ENCODE assay signal across 24 cellular contexts in the genomic region with DNA sequence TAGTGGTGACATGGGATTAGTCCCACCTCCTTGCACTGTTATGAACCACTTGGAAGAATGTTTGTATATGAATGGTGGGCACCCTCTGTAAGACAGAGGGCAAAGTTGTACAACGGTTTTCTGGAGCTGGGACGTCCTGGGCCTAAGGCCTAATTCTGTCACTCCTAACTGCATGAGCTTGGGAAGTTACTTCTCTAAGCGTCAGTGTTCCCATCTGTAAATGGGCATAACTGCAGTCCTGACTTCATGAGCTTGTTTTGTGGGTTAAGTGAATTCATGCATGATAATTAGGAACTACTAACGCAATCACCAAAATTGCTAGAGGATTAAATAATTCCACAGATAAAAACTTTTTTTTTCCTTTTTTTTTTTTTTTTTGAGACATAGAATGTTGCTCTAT. TPM values are rescaled to one million over a fixed set of nuclear protein-coding genes. Genes with fewer than 3 reads are reported as not detected.
DNase-seq lines count a peak whose midpoint lies in the region; ATAC-seq, FAIRE-seq and TF ChIP-seq lines count a peak whose summit lies in the region.
"Had no signal": no experiment of that assay in that cellular context is flagged by ENCODE, and none has a peak within 500 bp of the region (broad histone marks: within the 10 kb centered on the region; RNA-seq: fewer than 3 reads in every experiment).

No MANE protein-coding gene starts in this region.

- H3K79me2 ChIP-seq in HepG2 (ENCODE audit: insufficient read depth, low read length): peaks cover 33% of the 10 kb centered on the region
- no peaks in the 10 kb centered on the region for H3K79me2 ChIP-seq in K562 (ENCODE audit: control insufficient read depth, insufficient read depth, low read length)
- H3K79me2 ChIP-seq in mesendoderm (ENCODE audit: control insufficient read depth, insufficient read depth, low read length): peaks cover 55% of the 10 kb centered on the region

- no peak overlapping the region for H2BK15ac ChIP-seq in mesendoderm (replicated peaks; ENCODE audit: low read depth)

- H2AK5ac ChIP-seq in mesendoderm (ENCODE audit: low read length): no peak overlapping the region

- no peak overlapping the region for H3K27ac Mint-ChIP-seq in type B pancreatic cell
- no peak overlapping the region for H3K27ac Mint-ChIP-seq in natural killer cell treated with Interleukin-12 subunit alpha and Interleukin-12 subunit beta and Interleukin-15 and Interleukin-18, amount 100 ng/mL, for 72 hours
- H3K27ac Mint-ChIP-seq: stimulated activated effector memory CD8-positive, alpha-beta T cell treated with anti-CD3 and anti-CD28 coated beads, Interleukin-12 subunit alpha, Interleukin-12 subunit beta, amount 100 ng/mL, for 72 hours had no signal

- no peak overlapping the region for H2BK5ac ChIP-seq in mesendoderm (ENCODE audit: low read length)

- ATAC-seq in HepG2: no peak
- no peak for ATAC-seq in right lobe of liver
- ATAC-seq in K562: no peak
- ATAC-seq in GM21360 (IDR thresholded peaks at IDR 0.05; ENCODE audit: unreplicated experiment): no peak
- no peak for ATAC-seq in natural killer cell treated with Interleukin-12 subunit alpha and Interleukin-12 subunit beta and Interleukin-15 and Interleukin-18, amount 100 ng/mL, for 72 hours
- ATAC-seq: left colon; natural killer cell; stimulated activated effector memory CD8-positive, alpha-beta T cell treated with anti-CD3 and anti-CD28 coated beads, Interleukin-12 subunit alpha, Interleukin-12 subunit beta, amount 100 ng/mL, for 72 hours had no signal

- H3K4me3 ChIP-seq in HepG2 (replicated peaks in 1 of 3; ENCODE audit: insufficient read depth in 1 of 3, low read depth in 2 of 3, low read length in 3 of 3) (no peak overlapping the region), right lobe of liver (no peak overlapping the region), K562 (no peak overlapping the region), mesendoderm (ENCODE audit: low read length) (no peak overlapping the region), Peyer's patch (no peak overlapping the region)
- H3K4me3 ChIP-seq: BLaER1 had no signal

- H3K9me3 ChIP-seq in HepG2 (ENCODE audit: low read length): no peaks in the 10 kb centered on the region
- no peaks in the 10 kb centered on the region for H3K9me3 ChIP-seq in right lobe of liver
- no peaks in the 10 kb centered on the region for H3K9me3 ChIP-seq in K562 (replicated peaks; ENCODE audit: control insufficient read depth, insufficient read depth, low read depth, low read length)
- H3K9me3 ChIP-seq in Peyer's patch: no peaks in the 10 kb centered on the region
- H3K9me3 ChIP-seq: BLaER1, prostate gland, uterus had no signal

- peaks cover 4% of the 10 kb centered on the region for H3K9me3 Mint-ChIP-seq in type B pancreatic cell
- H3K9me3 Mint-ChIP-seq in natural killer cell treated with Interleukin-12 subunit alpha and Interleukin-12 subunit beta and Interleukin-15 and Interleukin-18, amount 100 ng/mL, for 72 hours: no peaks in the 10 kb centered on the region
- H3K9me3 Mint-ChIP-seq: natural killer cell; stimulated activated effector memory CD8-positive, alpha-beta T cell treated with anti-CD3 and anti-CD28 coated beads, Interleukin-12 subunit alpha, Interleukin-12 subunit beta, amount 100 ng/mL, for 72 hours had no signal

- H3K27me3 ChIP-seq in HepG2 (ENCODE audit: control insufficient read depth in 1 of 2, insufficient read depth in 2 of 2, low read length in 2 of 2) (no peaks in the 10 kb centered on the region; a peak in 1 of 5 replicates), right lobe of liver (no peaks in the 10 kb centered on the region), K562 (ENCODE audit: control insufficient read depth in 2 of 2, insufficient read depth in 2 of 2, low read length in 2 of 2) (peaks cover 64 to 70% of the 10 kb centered on the region in 2 experiments), mesendoderm (ENCODE audit: insufficient read depth, low read length, poor library complexity) (no peaks in the 10 kb centered on the region), Peyer's patch (no peaks in the 10 kb centered on the region)
- H3K27me3 ChIP-seq: uterus had no signal

- H3K9ac ChIP-seq in HepG2 (ENCODE audit: insufficient read depth, low read depth, low read length) (no peak overlapping the region), K562 (ENCODE audit: insufficient read depth in 1 of 2, low read depth in 2 of 2, low read length in 2 of 2) (no peak overlapping the region), mesendoderm (ENCODE audit: low read length) (no peak overlapping the region)
- H3K9ac ChIP-seq: BLaER1 had no signal

- H3K4me2 ChIP-seq in HepG2 (ENCODE audit: low read depth, low read length): no peak overlapping the region
- no peak overlapping the region for H3K4me2 ChIP-seq in K562 (ENCODE audit: insufficient read depth, low read length)
- H3K4me2 ChIP-seq in mesendoderm (ENCODE audit: low read length): no peak overlapping the region

- peak overlapping the region; percentile 98 for H3K4me3 Mint-ChIP-seq in type B pancreatic cell
- no peak overlapping the region for H3K4me3 Mint-ChIP-seq in natural killer cell treated with Interleukin-12 subunit alpha and Interleukin-12 subunit beta and Interleukin-15 and Interleukin-18, amount 100 ng/mL, for 72 hours

- in situ Hi-C loops in HepG2 (cut with HindIII; ENCODE audit: extremely low pct_ligation_motif_present, low pct_unique_long_range_greater_than_20kb) (no loop called here), K562 (cut with MboI) (no loop called here)

- H3K79me1 ChIP-seq in mesendoderm (ENCODE audit: low read length): peaks cover 32% of the 10 kb centered on the region

- no peak for DNase-seq in HepG2 (ENCODE audit: low spot score)
- no peak for DNase-seq in right lobe of liver
- no peak for DNase-seq in K562 (ENCODE audit: extremely low read depth in 1 of 4, low spot score in 3 of 4)
- no peak for DNase-seq in mesendoderm
- DNase-seq in type B pancreatic cell (ENCODE audit: extremely low spot score, unreplicated experiment): no peak
- DNase-seq in Peyer's patch: no peak
- no peak for DNase-seq in natural killer cell treated with Interleukin-12 subunit alpha and Interleukin-12 subunit beta and Interleukin-15 and Interleukin-18, amount 100 ng/mL, for 72 hours (ENCODE audit: low spot score)
- DNase-seq: ACHN; activated CD4-positive, alpha-beta T cell treated with anti-CD3 and anti-CD28 coated beads for 4 hours; activated naive CD4-positive, alpha-beta T cell treated with anti-CD3 and anti-CD28 coated beads, Interleukin-2, amount 50 U/mL, for 16 hours; DMS 273 treated with DMSO at 0.1 percent for 48 hours; MM.1S; natural killer cell; NCI-H1436 treated with DMSO at 0.1 percent for 48 hours; NCI-H526 treated with DMSO at 0.1 percent for 48 hours; stimulated activated CD4-positive, alpha-beta T cell treated with anti-CD3 and anti-CD28 coated beads, Interleukin-2, amount 100 ng/mL, for 24 hours; uterus had no signal

- H4K8ac ChIP-seq in mesendoderm (ENCODE audit: low read depth, low read length): no peak overlapping the region

- intact Hi-C loops in HepG2 (cut with micrococcal nuclease; ENCODE audit: unreplicated experiment): no loop called here
- intact Hi-C loops in right lobe of liver (cut with DNase I): no loop called here
- intact Hi-C loops in K562 (cut with micrococcal nuclease): no loop called here

- H3K27me3 Mint-ChIP-seq in type B pancreatic cell: no peaks in the 10 kb centered on the region
- H3K27me3 Mint-ChIP-seq in natural killer cell treated with Interleukin-12 subunit alpha and Interleukin-12 subunit beta and Interleukin-15 and Interleukin-18, amount 100 ng/mL, for 72 hours: peaks cover 7 to 8% of the 10 kb centered on the region in 2 donors

- FAIRE-seq in HepG2 (lab: Jason Lieb, UNC): no peak
- FAIRE-seq in K562 (lab: Jason Lieb, UNC): no peak
- FAIRE-seq: colon, H54 had no signal

- H3K4me1 Mint-ChIP-seq in type B pancreatic cell (ENCODE audit: unreplicated experiment): peaks cover 42% of the 10 kb centered on the region
- H3K4me1 Mint-ChIP-seq in natural killer cell treated with Interleukin-12 subunit alpha and Interleukin-12 subunit beta and Interleukin-15 and Interleukin-18, amount 100 ng/mL, for 72 hours (ENCODE audit: low read depth in 2 of 2): peaks cover 7 to 16% of the 10 kb centered on the region in 2 donors

- peaks cover 10% of the 10 kb centered on the region for H3K36me3 Mint-ChIP-seq in type B pancreatic cell
- H3K36me3 Mint-ChIP-seq in natural killer cell treated with Interleukin-12 subunit alpha and Interleukin-12 subunit beta and Interleukin-15 and Interleukin-18, amount 100 ng/mL, for 72 hours: no peaks in the 10 kb centered on the region
- H3K36me3 Mint-ChIP-seq: natural killer cell had no signal

- TF ChIP-seq EP300 in HepG2 (IDR thresholded peaks at IDR 0.05; ENCODE audit: low read depth in 2 of 2, low read length in 2 of 2) (no peak), HepG2 (CRISPR knock-in tag; IDR thresholded peaks at IDR 0.05; ENCODE audit: borderline replicate concordance) (no peak), K562 (IDR thresholded peaks at IDR 0.05; ENCODE audit: low read length) (no peak)

- TF ChIP-seq POLR2A in HepG2 (IDR thresholded peaks at IDR 0.05; ENCODE audit: insufficient read depth in 1 of 2, low read depth in 2 of 2, low read length in 2 of 2) (no peak; a peak in 1 of 4 replicates), right lobe of liver (IDR thresholded peaks at IDR 0.05) (no peak), K562 (conservative IDR thresholded peaks at IDR 0.05) (no peak), Peyer's patch (IDR thresholded peaks at IDR 0.05) (no peak)

- H3K36me3 ChIP-seq in HepG2 (replicated peaks in 1 of 2; ENCODE audit: control insufficient read depth in 1 of 2, insufficient read depth in 2 of 2, low read length in 2 of 2) (no peaks in the 10 kb centered on the region), right lobe of liver (no peaks in the 10 kb centered on the region), K562 (ENCODE audit: control insufficient read depth, insufficient read depth, low read length) (no peaks in the 10 kb centered on the region), mesendoderm (ENCODE audit: control insufficient read depth, insufficient read depth, low read length) (no peaks in the 10 kb centered on the region), Peyer's patch (no peaks in the 10 kb centered on the region)
- H3K36me3 ChIP-seq: BLaER1, prostate gland, uterus had no signal

- peak overlapping the region; percentile 87 for H3K23ac ChIP-seq in mesendoderm (ENCODE audit: low read length)

- TF ChIP-seq RAD21 in HepG2 (CRISPR knock-in tag; IDR thresholded peaks at IDR 0.05): no peak
- TF ChIP-seq RAD21 in K562 (CRISPR knock-in tag; conservative IDR thresholded peaks at IDR 0.05 in 1 of 2, IDR thresholded peaks at IDR 0.05 in 1 of 2): no peak

- H4K5ac ChIP-seq in mesendoderm (ENCODE audit: low read length): no peak overlapping the region

- no peak for TF ChIP-seq CTCF in HepG2 (CRISPR knock-in tag; IDR thresholded peaks at IDR 0.05)
- TF ChIP-seq CTCF in right lobe of liver (IDR thresholded peaks at IDR 0.05): no peak
- no peak for TF ChIP-seq CTCF in K562 (IDR thresholded peaks at IDR 0.05 in 2 of 3, conservative IDR thresholded peaks at IDR 0.05 in 1 of 3; ENCODE audit: insufficient read depth in 2 of 3, low read depth in 1 of 3, low read length in 3 of 3)
- TF ChIP-seq CTCF in type B pancreatic cell (conservative IDR thresholded peaks at IDR 0.05): no peak
- TF ChIP-seq CTCF in Peyer's patch (IDR thresholded peaks at IDR 0.05): no peak

- H2AFZ ChIP-seq in HepG2 (ENCODE audit: low read length) (no peak overlapping the region), K562 (ENCODE audit: low read depth, low read length) (no peak overlapping the region)

- no peak overlapping the region for H3K4ac ChIP-seq in mesendoderm (ENCODE audit: low read depth, low read length)

- no peak overlapping the region for H3K18ac ChIP-seq in mesendoderm (ENCODE audit: low read length)

- peaks cover 66% of the 10 kb centered on the region for H3K4me1 ChIP-seq in HepG2 (ENCODE audit: insufficient read depth, low read length)
- peaks cover 3 to 32% (median 14%) of the 10 kb centered on the region in 4 donors for H3K4me1 ChIP-seq in right lobe of liver
- H3K4me1 ChIP-seq in K562 (replicated peaks in 1 of 2; ENCODE audit: control insufficient read depth in 2 of 2, insufficient read depth in 2 of 2, low read length in 2 of 2): peaks cover 0 to 21% of the 10 kb centered on the region in 2 experiments; a peak in 3 of 5 replicates
- peaks cover 2% of the 10 kb centered on the region for H3K4me1 ChIP-seq in mesendoderm (ENCODE audit: control insufficient read depth, low read depth, low read length)
- peaks cover 0 to 13% (median 3%) of the 10 kb centered on the region in 4 donors for H3K4me1 ChIP-seq in Peyer's patch

- H3K56ac ChIP-seq in mesendoderm (ENCODE audit: low read length): no peak overlapping the region

- no peak overlapping the region for H2BK120ac ChIP-seq in mesendoderm (ENCODE audit: low read depth, low read length)

- BruUV-seq in HepG2 (replicated peaks; lab: Mats Ljungman, UMichigan) (no TSS peak), K562 (replicated peaks; lab: Mats Ljungman, UMichigan) (no TSS peak)

- H3K27ac ChIP-seq in HepG2 (ENCODE audit: extremely low read length, insufficient read depth, low read length) (no peak overlapping the region), right lobe of liver (no peak overlapping the region), K562 (ENCODE audit: extremely low read depth, low read depth, low read length) (no peak overlapping the region), mesendoderm (ENCODE audit: low read depth, low read length) (no peak overlapping the region), Peyer's patch (no peak overlapping the region)
- H3K27ac ChIP-seq: BLaER1 had no signal

- peaks cover 5% of the 10 kb centered on the region for H3K9me1 ChIP-seq in K562 (ENCODE audit: control insufficient read depth, insufficient read depth, low read length)

- CTCF ChIA-PET in HepG2 (lab: Yijun Ruan, JAX; ENCODE audit: low intra/inter-chr PET ratio, low total read pairs) (no interaction called here), K562 (lab: Yijun Ruan, JAX; ENCODE audit: low intra/inter-chr PET ratio) (no interaction called here)

- POLR2A ChIA-PET in HepG2 (lab: Yijun Ruan, JAX) (interaction anchor here (1.2 to 1.8 kb wide), 2 partner anchors 10 to 40 kb away, joined by 3 to 5 read pairs; no protein-coding TSS in a partner anchor), K562 (lab: Yijun Ruan, JAX) (interaction anchor here (0.9 kb wide), 1 partner anchor 12 kb away, joined by 3 read pairs; no protein-coding TSS in a partner anchor)

- H4K20me1 ChIP-seq in HepG2 (ENCODE audit: insufficient read depth, low read length) (peaks cover 17% of the 10 kb centered on the region; the same call in 1 of the 2 replicates), K562 (replicated peaks; ENCODE audit: control insufficient read depth, insufficient read depth, low read length) (peaks cover 5% of the 10 kb centered on the region)

- 94% methylated on average over 4 of the region's 4 CpGs for WGBS in HepG2 (ENCODE audit: low lambda C conversion rate)
- 84% methylated on average over 4 of the region's 4 CpGs for WGBS in right lobe of liver (ENCODE audit: insufficient coverage, low coverage, low lambda C conversion rate, missing lambda C conversion rate)
- 13% methylated on average over 4 of the region's 4 CpGs for WGBS in K562 (ENCODE audit: insufficient coverage, low coverage, missing lambda C conversion rate)
- WGBS in mesendoderm (ENCODE audit: extremely low coverage, insufficient coverage, low lambda C conversion rate): no CpG with 5 or more reads among the region's 4 CpGs

RNA-seq across cellular contexts. Expression of gene TBC1D16, which starts 1.8 kb away (rescaled TPM):
- total RNA-seq in HepG2 (2016; rRNA removed; fragmentation: Illumina TruSeq; extraction: Trizol) (24.7 and 24.9 TPM in 2 replicates), right lobe of liver (10 to 100 TPM in 4 of 6 experiments, 1 to 10 TPM in 2; 5.8 to 21.0 (median 14.4) TPM), K562 (2014; rRNA removed) (0.45 TPM in 1 of 2 replicates, not detected in the other), K562 (2014; rRNA removed; fragmentation: Illumina TruSeq; extraction: Trizol) (0.04 TPM in 1 of 2 replicates, not detected in the other), K562 (2015; rRNA removed; fragmentation: Illumina TruSeq; extraction: Trizol) (0.04 TPM in 2 replicates), K562 (2021) (0.20 TPM in 2 replicates), type B pancreatic cell (ENCODE audit: low replicate concordance) (35.5 and 71.9 TPM in 2 replicates), Peyer's patch (10 to 100 TPM; 11.9 to 29.7 (median 22.2) TPM)
- 4.0 and 5.5 TPM in 2 replicates for total RNA-seq in HepG2 (2016; cell fraction: cytosol; rRNA removed; fragmentation: Illumina TruSeq; extraction: Trizol; ENCODE audit: low read depth)
- total RNA-seq in HepG2 (2016; cell fraction: insoluble cytoplasmic fraction; rRNA removed; fragmentation: Illumina TruSeq; extraction: Trizol): 22.2 and 25.3 TPM in 2 replicates
- 15.6 and 15.7 TPM in 2 replicates for total RNA-seq in HepG2 (2016; cell fraction: membrane; rRNA removed; fragmentation: Illumina TruSeq; extraction: Trizol)
- total RNA-seq in HepG2 (2016; cell fraction: nucleus; rRNA removed; fragmentation: Illumina TruSeq; extraction: Trizol): 18.9 and 20.0 TPM in 2 replicates
- polyA plus RNA-seq in HepG2 (2011; rRNA removed) (14.9 and 18.6 TPM in 2 replicates), K562 (2011; rRNA removed) (0.08 and 0.10 TPM in 2 replicates), K562 (2014; fragmentation: Illumina TruSeq; extraction: Trizol) (0.01 and 0.11 TPM in 2 replicates), K562 (2014; fragmentation: Nextera tagmentation; extraction: Ambion mirVana) (under 1 TPM; 0.01 TPM), K562 (2014; rRNA removed) (0.01 and 0.03 TPM in 2 replicates)
- 10.0 and 12.5 TPM in 2 replicates for polyA plus RNA-seq in HepG2 (2011; cell fraction: cytosol; rRNA removed)
- polyA plus RNA-seq in HepG2 (2011; cell fraction: nucleus; rRNA removed): 35.5 and 43.5 TPM in 2 replicates
- 20.5 and 25.8 TPM in 2 replicates for polyA plus RNA-seq in HepG2 (2012)
- polyA plus RNA-seq in HepG2 (2016; cell fraction: cytosol; fragmentation: Illumina TruSeq; extraction: Trizol; ENCODE audit: low read depth): 3.1 and 3.8 TPM in 2 replicates
- 10.7 and 16.1 TPM in 2 replicates for polyA plus RNA-seq in HepG2 (2016; cell fraction: insoluble cytoplasmic fraction; fragmentation: Illumina TruSeq; extraction: Trizol; ENCODE audit: low read depth)
- 8.3 and 8.6 TPM in 2 replicates for polyA plus RNA-seq in HepG2 (2016; cell fraction: membrane; fragmentation: Illumina TruSeq; extraction: Trizol; ENCODE audit: low read depth)
- 19.8 and 20.3 TPM in 2 replicates for polyA plus RNA-seq in HepG2 (2016; cell fraction: nucleus; fragmentation: Illumina TruSeq; extraction: Trizol; ENCODE audit: insufficient read depth, low read depth)
- polyA minus RNA-seq in HepG2 (2011; rRNA and poly(A)+ RNA removed; ENCODE audit: low replicate concordance): 7.0 and 54.0 TPM in 2 replicates
- 16.7 and 20.3 TPM in 2 replicates for polyA minus RNA-seq in HepG2 (2011; cell fraction: cytosol; rRNA and poly(A)+ RNA removed)
- polyA minus RNA-seq in HepG2 (2011; cell fraction: nucleus; rRNA and poly(A)+ RNA removed): 27.6 and 28.5 TPM in 2 replicates
- total RNA-seq in K562 (2011; cell fraction: chromatin; rRNA removed; ENCODE audit: low replicate concordance): 0.05 and 0.69 TPM in 2 replicates
- total RNA-seq in K562 (2011; cell fraction: nucleolus; rRNA removed): 0.13 and 0.33 TPM in 2 replicates
- total RNA-seq in K562 (2011; cell fraction: nucleoplasm; rRNA removed): 0.07 and 0.69 TPM in 2 replicates
- polyA plus RNA-seq in K562 (2011; cell fraction: cytosol; rRNA removed): 0.01 and 0.07 TPM in 2 replicates
- 0.03 and 0.06 TPM in 2 replicates for polyA plus RNA-seq in K562 (2011; cell fraction: nucleus; rRNA removed)
- polyA plus RNA-seq in K562 (2012): 0.10 and 0.24 TPM in 2 replicates
- polyA minus RNA-seq in K562 (2011; rRNA and poly(A)+ RNA removed): 0.07 and 0.12 TPM in 2 replicates
- polyA minus RNA-seq in K562 (2011; cell fraction: cytosol; rRNA and poly(A)+ RNA removed): not detected in 2 replicates
- 0.11 and 0.13 TPM in 2 replicates for polyA minus RNA-seq in K562 (2011; cell fraction: nucleus; rRNA and poly(A)+ RNA removed)
- 29.6 TPM for polyA plus RNA-seq in mesendoderm (2013, experiment 1 of 2)
- 29.8 TPM for polyA plus RNA-seq in mesendoderm (2013, experiment 2 of 2)
- 1 to 10 TPM; 1.1 to 3.2 TPM for total RNA-seq in natural killer cell treated with Interleukin-12 subunit alpha and Interleukin-12 subunit beta and Interleukin-15 and Interleukin-18, amount 100 ng/mL, for 72 hours

RNA-seq across cellular contexts. Expression of gene CCDC40, which starts 2.6 kb away (rescaled TPM):
- total RNA-seq in HepG2 (2016; rRNA removed; fragmentation: Illumina TruSeq; extraction: Trizol) (3.8 and 5.5 TPM in 2 replicates), right lobe of liver (1 to 10 TPM; 1.7 to 3.1 (median 2.1) TPM), K562 (2014; rRNA removed) (not detected in 2 replicates), K562 (2014; rRNA removed; fragmentation: Illumina TruSeq; extraction: Trizol) (not detected in 2 replicates), K562 (2015; rRNA removed; fragmentation: Illumina TruSeq; extraction: Trizol) (not detected in 2 replicates), K562 (2021) (0.33 TPM in 1 of 2 replicates, not detected in the other), type B pancreatic cell (ENCODE audit: low replicate concordance) (8.5 and 29.6 TPM in 2 replicates), Peyer's patch (10 to 100 TPM in 2 of 4 donors, 1 to 10 TPM in 2; 2.8 to 54.5 (median 7.8) TPM)
- 46.8 and 47.3 TPM in 2 replicates for total RNA-seq in HepG2 (2016; cell fraction: cytosol; rRNA removed; fragmentation: Illumina TruSeq; extraction: Trizol; ENCODE audit: low read depth)
- total RNA-seq in HepG2 (2016; cell fraction: insoluble cytoplasmic fraction; rRNA removed; fragmentation: Illumina TruSeq; extraction: Trizol): 2.3 and 7.7 TPM in 2 replicates
- 11.8 and 13.0 TPM in 2 replicates for total RNA-seq in HepG2 (2016; cell fraction: membrane; rRNA removed; fragmentation: Illumina TruSeq; extraction: Trizol)
- 6.5 and 8.4 TPM in 2 replicates for total RNA-seq in HepG2 (2016; cell fraction: nucleus; rRNA removed; fragmentation: Illumina TruSeq; extraction: Trizol)
- polyA plus RNA-seq in HepG2 (2011; rRNA removed) (4.1 and 4.8 TPM in 2 replicates), K562 (2011; rRNA removed) (0.07 TPM in 1 of 2 replicates, not detected in the other), K562 (2014; fragmentation: Illumina TruSeq; extraction: Trizol) (not detected in 2 replicates), K562 (2014; fragmentation: Nextera tagmentation; extraction: Ambion mirVana) (not detected), K562 (2014; rRNA removed) (not detected in 2 replicates)
- polyA plus RNA-seq in HepG2 (2011; cell fraction: cytosol; rRNA removed): 1.4 TPM in 2 replicates
- 17.6 and 21.2 TPM in 2 replicates for polyA plus RNA-seq in HepG2 (2011; cell fraction: nucleus; rRNA removed)
- 2.2 and 4.3 TPM in 2 replicates for polyA plus RNA-seq in HepG2 (2012)
- polyA plus RNA-seq in HepG2 (2016; cell fraction: cytosol; fragmentation: Illumina TruSeq; extraction: Trizol; ENCODE audit: low read depth): 0.32 and 0.43 TPM in 2 replicates
- polyA plus RNA-seq in HepG2 (2016; cell fraction: insoluble cytoplasmic fraction; fragmentation: Illumina TruSeq; extraction: Trizol; ENCODE audit: low read depth): 2.2 and 2.4 TPM in 2 replicates
- 0.74 and 0.84 TPM in 2 replicates for polyA plus RNA-seq in HepG2 (2016; cell fraction: membrane; fragmentation: Illumina TruSeq; extraction: Trizol; ENCODE audit: low read depth)
- polyA plus RNA-seq in HepG2 (2016; cell fraction: nucleus; fragmentation: Illumina TruSeq; extraction: Trizol; ENCODE audit: insufficient read depth, low read depth): 19.3 and 21.2 TPM in 2 replicates
- polyA minus RNA-seq in HepG2 (2011; rRNA and poly(A)+ RNA removed; ENCODE audit: low replicate concordance): 3.0 and 3.8 TPM in 2 replicates
- polyA minus RNA-seq in HepG2 (2011; cell fraction: cytosol; rRNA and poly(A)+ RNA removed): 1.8 and 4.1 TPM in 2 replicates
- 7.0 and 8.0 TPM in 2 replicates for polyA minus RNA-seq in HepG2 (2011; cell fraction: nucleus; rRNA and poly(A)+ RNA removed)
- total RNA-seq in K562 (2011; cell fraction: chromatin; rRNA removed; ENCODE audit: low replicate concordance): 0.30 TPM in 1 of 2 replicates, not detected in the other
- total RNA-seq in K562 (2011; cell fraction: nucleolus; rRNA removed): not detected in 2 replicates
- not detected in 2 replicates for total RNA-seq in K562 (2011; cell fraction: nucleoplasm; rRNA removed)
- not detected in 2 replicates for polyA plus RNA-seq in K562 (2011; cell fraction: cytosol; rRNA removed)
- polyA plus RNA-seq in K562 (2011; cell fraction: nucleus; rRNA removed): not detected in 2 replicates
- 0.05 TPM in 1 of 2 replicates, not detected in the other for polyA plus RNA-seq in K562 (2012)
- not detected in 2 replicates for polyA minus RNA-seq in K562 (2011; rRNA and poly(A)+ RNA removed)
- polyA minus RNA-seq in K562 (2011; cell fraction: cytosol; rRNA and poly(A)+ RNA removed): not detected in 2 replicates
- not detected in 2 replicates for polyA minus RNA-seq in K562 (2011; cell fraction: nucleus; rRNA and poly(A)+ RNA removed)
- 1.8 TPM for polyA plus RNA-seq in mesendoderm (2013, experiment 1 of 2)
- polyA plus RNA-seq in mesendoderm (2013, experiment 2 of 2): 1.7 TPM
- under 1 TPM in 1 of 2 donors, not detected in 1; 0.56 TPM for total RNA-seq in natural killer cell treated with Interleukin-12 subunit alpha and Interleukin-12 subunit beta and Interleukin-15 and Interleukin-18, amount 100 ng/mL, for 72 hours
